8 cellular contexts compared by ENCODE assay signal in the genomic region with DNA sequence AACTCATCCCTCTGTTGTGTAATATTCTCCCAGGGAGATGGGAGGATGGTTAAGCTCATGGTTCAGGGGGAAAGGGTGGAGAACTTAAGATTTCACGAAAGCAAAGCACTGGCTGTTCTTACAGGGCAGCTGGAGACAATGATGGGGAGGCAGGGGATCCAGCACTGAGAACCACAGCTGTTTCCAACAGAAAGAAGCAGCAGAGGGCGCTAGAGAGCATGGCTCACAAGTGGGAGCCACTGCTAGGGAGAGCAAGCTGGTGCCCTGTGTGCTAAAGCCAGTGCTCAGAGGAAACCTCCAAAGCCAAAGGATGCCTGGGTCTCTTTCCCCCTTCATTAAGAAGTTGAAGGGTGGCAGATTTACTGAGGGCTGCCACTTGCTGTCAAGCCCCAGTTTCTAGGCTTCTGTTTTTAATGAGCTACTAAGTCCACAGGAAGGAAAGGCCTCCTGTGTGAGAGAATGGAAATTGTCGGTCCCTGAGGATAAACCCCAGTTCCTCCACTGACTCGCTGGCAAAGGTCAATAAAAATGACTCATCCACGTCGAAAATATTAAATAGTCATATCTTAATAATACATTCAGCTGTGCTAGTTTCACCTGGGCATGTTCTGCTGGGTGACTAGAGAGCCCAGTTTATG.
DNase-seq lines count a peak whose midpoint lies in the region; ATAC-seq and TF ChIP-seq lines count a peak whose summit lies in the region.

No MANE protein-coding gene starts in this region.

- peaks cover 8 to 17% (median 16%) of the 10 kb centered on the region in 3 donors for H3K4me1 Mint-ChIP-seq in T-cell

- no peak overlapping the region for H3K4me3 Mint-ChIP-seq in T-cell

- H3K4me3 ChIP-seq in KMS-11 (IDR thresholded peaks at IDR 0.05; ENCODE audit: insufficient read depth, low read depth, low read length) (no peak overlapping the region), left lung (no peak overlapping the region)

- POLR2A ChIA-PET in T-cell (lab: Charles Lee) = no interaction called here

- H3K27ac Mint-ChIP-seq in T-cell = no peak overlapping the region

- H3K36me3 Mint-ChIP-seq in T-cell = no peaks in the 10 kb centered on the region

- H3K9me3 ChIP-seq in left lung = no peaks in the 10 kb centered on the region

- no peaks in the 10 kb centered on the region for H3K79me2 ChIP-seq in KMS-11 (ENCODE audit: insufficient read depth, low read depth)

- H3K27me3 ChIP-seq in KMS-11 (ENCODE audit: insufficient read depth, low read depth) (no peaks in the 10 kb centered on the region), left lung (no peaks in the 10 kb centered on the region)

- peaks cover 4 to 6% of the 10 kb centered on the region in 2 donors for H3K27me3 Mint-ChIP-seq in T-cell

- no peak overlapping the region for H3K4me2 ChIP-seq in KMS-11

- no peak overlapping the region for H3K9ac ChIP-seq in KMS-11

- H3K27ac ChIP-seq in KMS-11 (no peak overlapping the region), caudate nucleus (ENCODE audit: low read depth, low read length) (no peak overlapping the region), left lung (no peak overlapping the region)

- TF ChIP-seq CTCF in KMS-11 (conservative IDR thresholded peaks at IDR 0.05; ENCODE audit: low read depth, low read length) (peak; percentile 78), left lung (IDR thresholded peaks at IDR 0.05) (peak; percentile 75 to 78)

- no peak overlapping the region for H2AFZ ChIP-seq in KMS-11 (ENCODE audit: low read depth)

- intact Hi-C loops in left lung (cut with DNase I) = no loop called here

- H3K9me3 Mint-ChIP-seq in T-cell = no peaks in the 10 kb centered on the region

- peak; percentile 28 to 39 for DNase-seq in activated CD4-positive, alpha-beta T cell treated with anti-CD3 and anti-CD28 coated beads for 24 hours (ENCODE audit: low read depth in 2 of 2)
- DNase-seq in activated CD4-positive, alpha-beta T cell treated with anti-CD3 and anti-CD28 coated beads for 1 hour = no peak
- DNase-seq in T-cell (peak in 28 of 34 experiments; percentile 3 to 55 (median 28)), caudate nucleus (lab: John Stamatoyannopoulos, UW) (peak in 48 of 61 donors; percentile 2 to 64 (median 26)), left lung (peak in 1 of 2 donors; percentile 58)
- peak; percentile 12 for DNase-seq in stimulated activated CD8-positive, alpha-beta memory T cell treated with anti-CD3 and anti-CD28 coated beads, Interleukin-15, amount 100 ng/mL, for 24 hours (ENCODE audit: low read depth)

- ATAC-seq in T-cell (replicated peaks in 1 of 4) (peak in 2 of 4 experiments; percentile 50 to 57), left lung (peak; percentile 96), HG03432 (IDR thresholded peaks at IDR 0.05; ENCODE audit: unreplicated experiment) (no peak)

- CTCF ChIA-PET in T-cell (lab: Charles Lee) = interaction anchor here (0.6 to 1.5 kb wide), 8 partner anchors 32 to 143 kb away, joined by 3 to 6 read pairs (median 3); no protein-coding TSS in a partner anchor

- H4K20me1 ChIP-seq in KMS-11 (ENCODE audit: insufficient read depth) = no peaks in the 10 kb centered on the region

- H3K36me3 ChIP-seq in KMS-11 (ENCODE audit: insufficient read depth) = no peaks in the 10 kb centered on the region
- no peaks in the 10 kb centered on the region for H3K36me3 ChIP-seq in left lung

- no peaks in the 10 kb centered on the region for H3K4me1 ChIP-seq in KMS-11 (ENCODE audit: low read depth, poor library complexity, severe bottlenecking)
- no peaks in the 10 kb centered on the region for H3K4me1 ChIP-seq in left lung
